In the genomic region with DNA sequence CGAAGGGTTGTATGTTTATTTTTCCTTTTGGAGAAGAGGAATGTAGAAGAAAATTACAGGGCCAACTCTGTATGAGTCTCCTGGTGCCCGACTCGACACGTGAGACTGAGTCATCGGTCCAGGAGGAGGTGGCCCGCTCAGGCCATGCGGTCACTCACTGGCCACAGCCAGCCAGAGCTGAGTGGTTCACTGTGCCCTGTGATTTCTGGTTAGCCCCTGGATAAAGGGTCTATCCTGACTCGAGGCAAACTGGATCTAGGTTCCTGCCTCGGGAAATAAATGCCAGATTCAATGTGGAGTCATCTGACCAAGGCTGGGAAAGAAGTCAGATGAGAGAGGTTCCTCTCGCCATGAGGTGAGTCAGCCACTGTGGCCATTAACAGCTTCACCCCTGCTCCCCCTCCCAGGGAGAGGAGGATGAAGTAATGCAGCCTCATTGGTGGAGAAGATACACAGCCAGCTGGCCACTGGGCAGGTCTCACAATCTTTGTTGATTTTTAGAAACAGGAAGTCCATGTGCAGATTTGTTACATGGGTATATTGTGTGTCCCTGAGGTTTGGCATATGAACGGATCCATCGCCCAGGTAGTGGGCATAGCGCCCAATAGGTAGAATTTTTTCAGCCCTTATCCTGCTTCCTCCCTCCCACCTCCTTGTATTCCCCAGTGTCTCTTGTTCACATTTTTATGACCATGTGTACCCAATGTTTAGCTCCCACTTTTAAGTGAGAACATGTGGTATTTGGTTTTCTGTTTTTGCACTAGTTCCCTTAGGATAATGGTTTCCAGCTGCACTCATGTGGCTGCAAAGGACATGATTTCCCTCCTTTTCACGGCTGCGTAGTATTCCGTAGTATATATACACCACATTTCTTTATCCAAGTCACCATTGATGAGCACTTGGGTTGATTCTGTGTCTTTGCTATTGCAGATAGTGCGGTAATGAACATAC, we compare ENCODE assay signal across 1 cellular context.
TF ChIP-seq lines count a peak whose summit lies in the region.

No MANE protein-coding gene starts in this region.

TF ChIP-seq in K562, 482 proteins besides CTCF, POLR2A, EP300 and RAD21 (continues in another document):
- TF ChIP-seq, protein P1, sequence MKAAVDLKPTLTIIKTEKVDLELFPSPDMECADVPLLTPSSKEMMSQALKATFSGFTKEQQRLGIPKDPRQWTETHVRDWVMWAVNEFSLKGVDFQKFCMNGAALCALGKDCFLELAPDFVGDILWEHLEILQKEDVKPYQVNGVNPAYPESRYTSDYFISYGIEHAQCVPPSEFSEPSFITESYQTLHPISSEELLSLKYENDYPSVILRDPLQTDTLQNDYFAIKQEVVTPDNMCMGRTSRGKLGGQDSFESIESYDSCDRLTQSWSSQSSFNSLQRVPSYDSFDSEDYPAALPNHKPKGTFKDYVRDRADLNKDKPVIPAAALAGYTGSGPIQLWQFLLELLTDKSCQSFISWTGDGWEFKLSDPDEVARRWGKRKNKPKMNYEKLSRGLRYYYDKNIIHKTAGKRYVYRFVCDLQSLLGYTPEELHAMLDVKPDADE (conservative IDR thresholded peaks at IDR 0.05; ENCODE audit: control insufficient read depth, low read depth, low read length): no peak
- TF ChIP-seq FOXJ2 (tag; IDR thresholded peaks at IDR 0.05) (peak; percentile 48), PPARD (CRISPR knock-in tag; IDR thresholded peaks at IDR 0.05) (no peak), BMI1 (IDR thresholded peaks at IDR 0.05; ENCODE audit: low read length) (no peak), ZNF586 (CRISPR knock-in tag; conservative IDR thresholded peaks at IDR 0.05) (no peak), TCF7 (IDR thresholded peaks at IDR 0.05; ENCODE audit: borderline replicate concordance) (no peak), ETS2 (tag; IDR thresholded peaks at IDR 0.05; ENCODE audit: borderline replicate concordance, poor library complexity, severe bottlenecking) (no peak), ARID1B (IDR thresholded peaks at IDR 0.05) (peak; percentile 81), KLF13 (tag; IDR thresholded peaks at IDR 0.05; ENCODE audit: borderline replicate concordance, low read depth) (peak; percentile 63), MEIS2 (IDR thresholded peaks at IDR 0.05; ENCODE audit: partially characterized antibody) (no peak), NFIX (CRISPR knock-in tag; IDR thresholded peaks at IDR 0.05; ENCODE audit: low read depth) (no peak), ZNF134 (CRISPR knock-in tag; conservative IDR thresholded peaks at IDR 0.05) (no peak), KDM5B (IDR thresholded peaks at IDR 0.05; ENCODE audit: insufficient replicate concordance, low read depth, low read length) (peak; percentile 72), NRF1 (conservative IDR thresholded peaks at IDR 0.05 in 1 of 2, IDR thresholded peaks at IDR 0.05 in 1 of 2) (peak in 1 of 2 experiments; percentile 47; a peak in 1 of 4 replicates), NR2C2 (CRISPR knock-in tag; IDR thresholded peaks at IDR 0.05) (no peak), NR2C2 (tag; IDR thresholded peaks at IDR 0.05) (peak; percentile 82), TRIM28 (IDR thresholded peaks at IDR 0.05) (no peak), SMARCC2 (IDR thresholded peaks at IDR 0.05; ENCODE audit: low read depth) (peak; percentile 65; the same call in 1 of the 2 replicates), ZFP30 (CRISPR knock-in tag; IDR thresholded peaks at IDR 0.05; ENCODE audit: borderline replicate concordance) (no peak), SIX5 (IDR thresholded peaks at IDR 0.05; ENCODE audit: borderline replicate concordance in 1 of 2, insufficient read depth in 1 of 2, low read depth in 1 of 2, low read length in 2 of 2) (no peak), MEF2A (IDR thresholded peaks at IDR 0.05; ENCODE audit: control insufficient read depth, low read depth, low read length) (no peak), HLTF (IDR thresholded peaks at IDR 0.05) (no peak), MAFF (IDR thresholded peaks at IDR 0.05; ENCODE audit: low read length) (no peak), GATA2 (CRISPR knock-in tag; IDR thresholded peaks at IDR 0.05) (no peak), EP400 (IDR thresholded peaks at IDR 0.05) (peak; percentile 98), FIP1L1 (IDR thresholded peaks at IDR 0.05; ENCODE audit: low read depth, low read length, poor library complexity, severe bottlenecking) (no peak), YBX1 (IDR thresholded peaks at IDR 0.05) (no peak), U2AF1 (optimal IDR thresholded peaks at IDR 0.05; ENCODE audit: low read depth, low read length) (no peak), RBFOX2 (IDR thresholded peaks at IDR 0.05; ENCODE audit: low read depth, low read length) (peak; percentile 55), HDAC1 (IDR thresholded peaks at IDR 0.05) (peak in 1 of 2 experiments; percentile 38; a peak in 1 of 4 replicates), NCOR1 (IDR thresholded peaks at IDR 0.05) (no peak), MTA3 (IDR thresholded peaks at IDR 0.05; ENCODE audit: borderline replicate concordance) (0 out of 2 replicates have a peak, but pooled peaks have one; percentile 51)
- TF ChIP-seq, protein P2, sequence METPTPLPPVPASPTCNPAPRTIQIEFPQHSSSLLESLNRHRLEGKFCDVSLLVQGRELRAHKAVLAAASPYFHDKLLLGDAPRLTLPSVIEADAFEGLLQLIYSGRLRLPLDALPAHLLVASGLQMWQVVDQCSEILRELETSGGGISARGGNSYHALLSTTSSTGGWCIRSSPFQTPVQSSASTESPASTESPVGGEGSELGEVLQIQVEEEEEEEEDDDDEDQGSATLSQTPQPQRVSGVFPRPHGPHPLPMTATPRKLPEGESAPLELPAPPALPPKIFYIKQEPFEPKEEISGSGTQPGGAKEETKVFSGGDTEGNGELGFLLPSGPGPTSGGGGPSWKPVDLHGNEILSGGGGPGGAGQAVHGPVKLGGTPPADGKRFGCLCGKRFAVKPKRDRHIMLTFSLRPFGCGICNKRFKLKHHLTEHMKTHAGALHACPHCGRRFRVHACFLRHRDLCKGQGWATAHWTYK (CRISPR knock-in tag; IDR thresholded peaks at IDR 0.05): peak; percentile 82
- TF ChIP-seq, protein P3, sequence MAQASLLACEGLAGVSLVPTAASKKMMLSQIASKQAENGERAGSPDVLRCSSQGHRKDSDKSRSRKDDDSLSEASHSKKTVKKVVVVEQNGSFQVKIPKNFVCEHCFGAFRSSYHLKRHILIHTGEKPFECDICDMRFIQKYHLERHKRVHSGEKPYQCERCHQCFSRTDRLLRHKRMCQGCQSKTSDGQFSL (CRISPR knock-in tag; IDR thresholded peaks at IDR 0.05): no peak
- TF ChIP-seq, protein P3 (tag; IDR thresholded peaks at IDR 0.05): no peak
- TF ChIP-seq, protein P4, sequence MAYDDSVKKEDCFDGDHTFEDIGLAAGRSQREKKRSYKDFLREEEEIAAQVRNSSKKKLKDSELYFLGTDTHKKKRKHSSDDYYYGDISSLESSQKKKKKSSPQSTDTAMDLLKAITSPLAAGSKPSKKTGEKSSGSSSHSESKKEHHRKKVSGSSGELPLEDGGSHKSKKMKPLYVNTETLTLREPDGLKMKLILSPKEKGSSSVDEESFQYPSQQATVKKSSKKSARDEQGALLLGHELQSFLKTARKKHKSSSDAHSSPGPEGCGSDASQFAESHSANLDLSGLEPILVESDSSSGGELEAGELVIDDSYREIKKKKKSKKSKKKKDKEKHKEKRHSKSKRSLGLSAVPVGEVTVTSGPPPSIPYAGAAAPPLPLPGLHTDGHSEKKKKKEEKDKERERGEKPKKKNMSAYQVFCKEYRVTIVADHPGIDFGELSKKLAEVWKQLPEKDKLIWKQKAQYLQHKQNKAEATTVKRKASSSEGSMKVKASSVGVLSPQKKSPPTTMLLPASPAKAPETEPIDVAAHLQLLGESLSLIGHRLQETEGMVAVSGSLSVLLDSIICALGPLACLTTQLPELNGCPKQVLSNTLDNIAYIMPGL (CRISPR knock-in tag; IDR thresholded peaks at IDR 0.05): no peak
- TF ChIP-seq, protein P5, sequence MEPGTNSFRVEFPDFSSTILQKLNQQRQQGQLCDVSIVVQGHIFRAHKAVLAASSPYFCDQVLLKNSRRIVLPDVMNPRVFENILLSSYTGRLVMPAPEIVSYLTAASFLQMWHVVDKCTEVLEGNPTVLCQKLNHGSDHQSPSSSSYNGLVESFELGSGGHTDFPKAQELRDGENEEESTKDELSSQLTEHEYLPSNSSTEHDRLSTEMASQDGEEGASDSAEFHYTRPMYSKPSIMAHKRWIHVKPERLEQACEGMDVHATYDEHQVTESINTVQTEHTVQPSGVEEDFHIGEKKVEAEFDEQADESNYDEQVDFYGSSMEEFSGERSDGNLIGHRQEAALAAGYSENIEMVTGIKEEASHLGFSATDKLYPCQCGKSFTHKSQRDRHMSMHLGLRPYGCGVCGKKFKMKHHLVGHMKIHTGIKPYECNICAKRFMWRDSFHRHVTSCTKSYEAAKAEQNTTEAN (CRISPR knock-in tag; IDR thresholded peaks at IDR 0.05): no peak
- TF ChIP-seq, protein P6, sequence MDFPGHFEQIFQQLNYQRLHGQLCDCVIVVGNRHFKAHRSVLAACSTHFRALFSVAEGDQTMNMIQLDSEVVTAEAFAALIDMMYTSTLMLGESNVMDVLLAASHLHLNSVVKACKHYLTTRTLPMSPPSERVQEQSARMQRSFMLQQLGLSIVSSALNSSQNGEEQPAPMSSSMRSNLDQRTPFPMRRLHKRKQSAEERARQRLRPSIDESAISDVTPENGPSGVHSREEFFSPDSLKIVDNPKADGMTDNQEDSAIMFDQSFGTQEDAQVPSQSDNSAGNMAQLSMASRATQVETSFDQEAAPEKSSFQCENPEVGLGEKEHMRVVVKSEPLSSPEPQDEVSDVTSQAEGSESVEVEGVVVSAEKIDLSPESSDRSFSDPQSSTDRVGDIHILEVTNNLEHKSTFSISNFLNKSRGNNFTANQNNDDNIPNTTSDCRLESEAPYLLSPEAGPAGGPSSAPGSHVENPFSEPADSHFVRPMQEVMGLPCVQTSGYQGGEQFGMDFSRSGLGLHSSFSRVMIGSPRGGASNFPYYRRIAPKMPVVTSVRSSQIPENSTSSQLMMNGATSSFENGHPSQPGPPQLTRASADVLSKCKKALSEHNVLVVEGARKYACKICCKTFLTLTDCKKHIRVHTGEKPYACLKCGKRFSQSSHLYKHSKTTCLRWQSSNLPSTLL (IDR thresholded peaks at IDR 0.05): no peak
- TF ChIP-seq, protein P7, sequence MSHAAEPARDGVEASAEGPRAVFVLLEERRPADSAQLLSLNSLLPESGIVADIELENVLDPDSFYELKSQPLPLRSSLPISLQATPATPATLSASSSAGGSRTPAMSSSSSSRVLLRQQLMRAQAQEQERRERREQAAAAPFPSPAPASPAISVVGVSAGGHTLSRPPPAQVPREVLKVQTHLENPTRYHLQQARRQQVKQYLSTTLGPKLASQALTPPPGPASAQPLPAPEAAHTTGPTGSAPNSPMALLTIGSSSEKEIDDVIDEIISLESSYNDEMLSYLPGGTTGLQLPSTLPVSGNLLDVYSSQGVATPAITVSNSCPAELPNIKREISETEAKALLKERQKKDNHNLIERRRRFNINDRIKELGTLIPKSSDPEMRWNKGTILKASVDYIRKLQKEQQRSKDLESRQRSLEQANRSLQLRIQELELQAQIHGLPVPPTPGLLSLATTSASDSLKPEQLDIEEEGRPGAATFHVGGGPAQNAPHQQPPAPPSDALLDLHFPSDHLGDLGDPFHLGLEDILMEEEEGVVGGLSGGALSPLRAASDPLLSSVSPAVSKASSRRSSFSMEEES (CRISPR knock-in tag; IDR thresholded peaks at IDR 0.05): no peak; the same call in 1 of the 2 replicates
- TF ChIP-seq, protein P8, sequence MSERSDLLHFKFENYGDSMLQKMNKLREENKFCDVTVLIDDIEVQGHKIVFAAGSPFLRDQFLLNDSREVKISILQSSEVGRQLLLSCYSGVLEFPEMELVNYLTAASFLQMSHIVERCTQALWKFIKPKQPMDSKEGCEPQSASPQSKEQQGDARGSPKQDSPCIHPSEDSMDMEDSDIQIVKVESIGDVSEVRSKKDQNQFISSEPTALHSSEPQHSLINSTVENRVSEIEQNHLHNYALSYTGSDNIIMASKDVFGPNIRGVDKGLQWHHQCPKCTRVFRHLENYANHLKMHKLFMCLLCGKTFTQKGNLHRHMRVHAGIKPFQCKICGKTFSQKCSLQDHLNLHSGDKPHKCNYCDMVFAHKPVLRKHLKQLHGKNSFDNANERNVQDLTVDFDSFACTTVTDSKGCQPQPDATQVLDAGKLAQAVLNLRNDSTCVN (CRISPR knock-in tag; IDR thresholded peaks at IDR 0.05): no peak
- TF ChIP-seq, protein P9, sequence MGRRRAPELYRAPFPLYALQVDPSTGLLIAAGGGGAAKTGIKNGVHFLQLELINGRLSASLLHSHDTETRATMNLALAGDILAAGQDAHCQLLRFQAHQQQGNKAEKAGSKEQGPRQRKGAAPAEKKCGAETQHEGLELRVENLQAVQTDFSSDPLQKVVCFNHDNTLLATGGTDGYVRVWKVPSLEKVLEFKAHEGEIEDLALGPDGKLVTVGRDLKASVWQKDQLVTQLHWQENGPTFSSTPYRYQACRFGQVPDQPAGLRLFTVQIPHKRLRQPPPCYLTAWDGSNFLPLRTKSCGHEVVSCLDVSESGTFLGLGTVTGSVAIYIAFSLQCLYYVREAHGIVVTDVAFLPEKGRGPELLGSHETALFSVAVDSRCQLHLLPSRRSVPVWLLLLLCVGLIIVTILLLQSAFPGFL (CRISPR knock-in tag; IDR thresholded peaks at IDR 0.05): no peak
- TF ChIP-seq, protein P10, sequence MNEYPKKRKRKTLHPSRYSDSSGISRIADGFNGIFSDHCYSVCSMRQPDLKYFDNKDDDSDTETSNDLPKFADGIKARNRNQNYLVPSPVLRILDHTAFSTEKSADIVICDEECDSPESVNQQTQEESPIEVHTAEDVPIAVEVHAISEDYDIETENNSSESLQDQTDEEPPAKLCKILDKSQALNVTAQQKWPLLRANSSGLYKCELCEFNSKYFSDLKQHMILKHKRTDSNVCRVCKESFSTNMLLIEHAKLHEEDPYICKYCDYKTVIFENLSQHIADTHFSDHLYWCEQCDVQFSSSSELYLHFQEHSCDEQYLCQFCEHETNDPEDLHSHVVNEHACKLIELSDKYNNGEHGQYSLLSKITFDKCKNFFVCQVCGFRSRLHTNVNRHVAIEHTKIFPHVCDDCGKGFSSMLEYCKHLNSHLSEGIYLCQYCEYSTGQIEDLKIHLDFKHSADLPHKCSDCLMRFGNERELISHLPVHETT (CRISPR knock-in tag; conservative IDR thresholded peaks at IDR 0.05 in 1 of 2, IDR thresholded peaks at IDR 0.05 in 1 of 2): peak in 1 of 2 experiments; percentile 33; a peak in 1 of 4 replicates
- TF ChIP-seq, protein P11, sequence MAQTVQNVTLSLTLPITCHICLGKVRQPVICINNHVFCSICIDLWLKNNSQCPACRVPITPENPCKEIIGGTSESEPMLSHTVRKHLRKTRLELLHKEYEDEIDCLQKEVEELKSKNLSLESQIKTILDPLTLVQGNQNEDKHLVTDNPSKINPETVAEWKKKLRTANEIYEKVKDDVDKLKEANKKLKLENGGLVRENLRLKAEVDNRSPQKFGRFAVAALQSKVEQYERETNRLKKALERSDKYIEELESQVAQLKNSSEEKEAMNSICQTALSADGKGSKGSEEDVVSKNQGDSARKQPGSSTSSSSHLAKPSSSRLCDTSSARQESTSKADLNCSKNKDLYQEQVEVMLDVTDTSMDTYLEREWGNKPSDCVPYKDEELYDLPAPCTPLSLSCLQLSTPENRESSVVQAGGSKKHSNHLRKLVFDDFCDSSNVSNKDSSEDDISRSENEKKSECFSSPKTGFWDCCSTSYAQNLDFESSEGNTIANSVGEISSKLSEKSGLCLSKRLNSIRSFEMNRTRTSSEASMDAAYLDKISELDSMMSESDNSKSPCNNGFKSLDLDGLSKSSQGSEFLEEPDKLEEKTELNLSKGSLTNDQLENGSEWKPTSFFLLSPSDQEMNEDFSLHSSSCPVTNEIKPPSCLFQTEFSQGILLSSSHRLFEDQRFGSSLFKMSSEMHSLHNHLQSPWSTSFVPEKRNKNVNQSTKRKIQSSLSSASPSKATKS (CRISPR knock-in tag; IDR thresholded peaks at IDR 0.05): no peak
